1 cellular context compared by ENCODE assay signal in the genomic region with DNA sequence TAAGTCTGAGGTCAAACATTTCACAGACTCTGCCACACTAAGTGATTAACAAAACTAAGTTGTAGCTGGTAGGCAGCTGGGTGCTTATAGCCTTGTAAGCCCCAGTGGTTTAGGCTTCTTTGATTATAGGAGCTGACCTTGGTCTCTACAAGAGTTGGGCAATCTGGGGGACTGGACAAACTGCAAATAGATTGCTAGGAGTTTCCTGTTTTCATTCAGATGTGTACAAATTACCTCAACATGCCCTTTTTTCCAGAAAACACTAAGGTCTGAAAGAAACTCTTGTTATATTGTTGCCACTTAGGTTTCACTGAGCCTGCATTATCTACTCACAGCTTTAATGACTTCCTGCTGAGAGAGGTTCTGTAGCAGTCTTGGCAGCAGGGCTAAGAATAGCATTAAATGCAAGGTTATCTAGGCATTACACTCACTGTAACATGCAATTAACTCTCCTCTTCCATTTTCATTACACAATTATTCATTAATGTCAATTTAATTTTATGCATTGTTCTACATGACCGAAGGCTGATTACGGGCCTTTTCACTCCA.
TF ChIP-seq lines count a peak whose summit lies in the region.

No MANE protein-coding gene starts in this region.

TF ChIP-seq in HepG2, 621 proteins besides CTCF, POLR2A, EP300 and RAD21 (continued from another document):
- 0 out of 2 replicates have a peak, but pooled peaks have one; percentile 53 for TF ChIP-seq NCOA1 (CRISPR knock-in tag; IDR thresholded peaks at IDR 0.05)
TF ChIP-seq in HepG2: peak in this region for 149.
